In genomic region chr1:8395433-8395866, GRCh38 we compare ENCODE assay signal across 9 cellular contexts.
A peak's percentile ranks its signal among the peaks of the same experiment; 100 is the strongest.
DNase-seq lines count a peak whose midpoint lies in the region; ATAC-seq and TF ChIP-seq lines count a peak whose summit lies in the region.
"Had no signal": no experiment of that assay in that cellular context is flagged by ENCODE, and none has a peak within 500 bp of the region (broad histone marks: within the 10 kb centered on the region; RNA-seq: fewer than 3 reads in every experiment).

No MANE protein-coding gene starts in this region.

- BruUV-seq in Calu3 (replicated peaks; lab: Mats Ljungman, UMichigan) (no TSS peak), IMR-90 (replicated peaks; lab: Mats Ljungman, UMichigan) (no TSS peak)

- H4K91ac ChIP-seq in IMR-90 (ENCODE audit: insufficient read depth, low read depth, low read length) = peak overlapping the region; percentile 91

- H3K27me3 Mint-ChIP-seq in Calu3 (ENCODE audit: unreplicated experiment) = no peaks in the 10 kb centered on the region
- no peaks in the 10 kb centered on the region for H3K27me3 Mint-ChIP-seq in activated naive CD8-positive, alpha-beta T cell treated with anti-CD3 and anti-CD28 coated beads, Interleukin-2, amount 50 U/mL, for 24 hours
- H3K27me3 Mint-ChIP-seq in natural killer cell treated with Interleukin-12 subunit alpha and Interleukin-12 subunit beta and Interleukin-15 and Interleukin-18, amount 100 ng/mL, for 72 hours = no peaks in the 10 kb centered on the region
- peaks cover 5% of the 10 kb centered on the region for H3K27me3 Mint-ChIP-seq in glutamatergic neuron (ENCODE audit: unreplicated experiment)

- H3K79me1 ChIP-seq in IMR-90 (ENCODE audit: low read depth in 1 of 2, low read length in 2 of 2) = peaks cover 42 to 75% of the 10 kb centered on the region in 2 experiments

- TF ChIP-seq POLR2A in IMR-90 (IDR thresholded peaks at IDR 0.05; ENCODE audit: low read depth, low read length) (no peak), GM18505 (IDR thresholded peaks at IDR 0.05; ENCODE audit: borderline replicate concordance, extremely low read depth, insufficient read depth, insufficient read length) (no peak)

- peak overlapping the region; percentile 80 for H4K5ac ChIP-seq in IMR-90 (ENCODE audit: low read depth, low read length)

- no peaks in the 10 kb centered on the region for H3K9me3 Mint-ChIP-seq in Calu3 (ENCODE audit: low read depth, unreplicated experiment)
- H3K9me3 Mint-ChIP-seq in activated naive CD8-positive, alpha-beta T cell treated with anti-CD3 and anti-CD28 coated beads, Interleukin-2, amount 50 U/mL, for 24 hours = peaks cover 3% of the 10 kb centered on the region
- no peaks in the 10 kb centered on the region for H3K9me3 Mint-ChIP-seq in natural killer cell treated with Interleukin-12 subunit alpha and Interleukin-12 subunit beta and Interleukin-15 and Interleukin-18, amount 100 ng/mL, for 72 hours
- H3K9me3 Mint-ChIP-seq in glutamatergic neuron (ENCODE audit: unreplicated experiment) = peaks cover 18% of the 10 kb centered on the region

- H3K4me1 Mint-ChIP-seq in Calu3 (ENCODE audit: low read depth, unreplicated experiment) (peaks cover 49% of the 10 kb centered on the region), glutamatergic neuron (ENCODE audit: low read depth, unreplicated experiment) (peaks cover 52% of the 10 kb centered on the region)
- H3K4me1 Mint-ChIP-seq in activated naive CD8-positive, alpha-beta T cell treated with anti-CD3 and anti-CD28 coated beads, Interleukin-2, amount 50 U/mL, for 24 hours = peaks cover 82% of the 10 kb centered on the region
- H3K4me1 Mint-ChIP-seq in natural killer cell treated with Interleukin-12 subunit alpha and Interleukin-12 subunit beta and Interleukin-15 and Interleukin-18, amount 100 ng/mL, for 72 hours (ENCODE audit: low read depth in 2 of 2) = peaks cover 48 to 69% of the 10 kb centered on the region in 2 donors

- dilution Hi-C loops in IMR-90 (cut with HindIII; ENCODE audit: low sequenced_read_pairs, unreplicated experiment) = no loop called here

- H3K36me3 Mint-ChIP-seq in Calu3 (ENCODE audit: insufficient read depth, unreplicated experiment) = peaks cover 5% of the 10 kb centered on the region
- peaks cover 25% of the 10 kb centered on the region for H3K36me3 Mint-ChIP-seq in activated naive CD8-positive, alpha-beta T cell treated with anti-CD3 and anti-CD28 coated beads, Interleukin-2, amount 50 U/mL, for 24 hours (ENCODE audit: low read depth)
- H3K36me3 Mint-ChIP-seq in natural killer cell treated with Interleukin-12 subunit alpha and Interleukin-12 subunit beta and Interleukin-15 and Interleukin-18, amount 100 ng/mL, for 72 hours = no peaks in the 10 kb centered on the region
- H3K36me3 Mint-ChIP-seq in glutamatergic neuron (ENCODE audit: unreplicated experiment) = peaks cover 3% of the 10 kb centered on the region

- in situ Hi-C loops in IMR-90 (cut with MboI; ENCODE audit: low sequenced_read_pairs) = no loop called here

- H3K4ac ChIP-seq in IMR-90 (ENCODE audit: low read depth, low read length) = peak overlapping the region; percentile 94

- no peak overlapping the region for H2AFZ ChIP-seq in IMR-90 (replicated peaks; ENCODE audit: low read length, poor library complexity)

- intact Hi-C loops in Calu3 (cut with micrococcal nuclease; ENCODE audit: unreplicated experiment) = no loop called here
- intact Hi-C loops in IMR-90 (cut with micrococcal nuclease) = no loop called here

- peak overlapping the region; percentile 97 for H2AK5ac ChIP-seq in IMR-90 (ENCODE audit: low read depth, low read length)

- CTCF ChIA-PET in Calu3 (lab: Charles Lee) = interaction anchor here (0.7 kb wide), 1 partner anchor 481 kb away, joined by 4 read pairs; no protein-coding TSS in a partner anchor
- CTCF ChIA-PET in IMR-90 (lab: Yijun Ruan, JAX) = interaction anchor here (0.7 kb wide), 1 partner anchor 52 kb away, joined by 3 read pairs; no protein-coding TSS in a partner anchor

- peak overlapping the region; percentile 81 for H3K27ac ChIP-seq in IMR-90 (ENCODE audit: insufficient read depth, low read length)

- peak overlapping the region; percentile 86; the same call in 1 of the 2 replicates for H3K56ac ChIP-seq in IMR-90 (ENCODE audit: extremely low read depth, insufficient read depth, low read length)

- H3K4me1 ChIP-seq in IMR-90 (ENCODE audit: control insufficient read depth, insufficient read depth, low read length) = peaks cover 29% of the 10 kb centered on the region

- H3K27ac Mint-ChIP-seq in Calu3 (ENCODE audit: unreplicated experiment) (peak overlapping the region; percentile 17), glutamatergic neuron (ENCODE audit: unreplicated experiment) (no peak overlapping the region)
- H3K27ac Mint-ChIP-seq in activated naive CD8-positive, alpha-beta T cell treated with anti-CD3 and anti-CD28 coated beads, Interleukin-2, amount 50 U/mL, for 24 hours = peak overlapping the region; percentile 82
- H3K27ac Mint-ChIP-seq in natural killer cell treated with Interleukin-12 subunit alpha and Interleukin-12 subunit beta and Interleukin-15 and Interleukin-18, amount 100 ng/mL, for 72 hours = peak overlapping the region; percentile 52 to 66

- POLR2A ChIA-PET in IMR-90 (lab: Charles Lee; ENCODE audit: unreplicated experiment) = no interaction called here

- peaks cover 36% of the 10 kb centered on the region; the same call in 1 of the 2 replicates for H4K20me1 ChIP-seq in IMR-90 (ENCODE audit: insufficient read depth, low read length)

- peak overlapping the region; percentile 94 for H3K14ac ChIP-seq in IMR-90 (replicated peaks; ENCODE audit: low read depth, low read length)

- peak overlapping the region; percentile 65 for H2BK15ac ChIP-seq in IMR-90 (ENCODE audit: low read depth, low read length)

- peak overlapping the region; percentile 93 for H2BK5ac ChIP-seq in IMR-90 (ENCODE audit: low read depth, low read length, poor library complexity, severe bottlenecking)

- peak overlapping the region; percentile 24 for H3K9ac ChIP-seq in IMR-90 (ENCODE audit: low read depth, low read length)

- H3K4me3 Mint-ChIP-seq in Calu3 (ENCODE audit: low read depth, unreplicated experiment) = no peak overlapping the region
- peak overlapping the region; percentile 70 for H3K4me3 Mint-ChIP-seq in activated naive CD8-positive, alpha-beta T cell treated with anti-CD3 and anti-CD28 coated beads, Interleukin-2, amount 50 U/mL, for 24 hours
- peak overlapping the region; percentile 73 for H3K4me3 Mint-ChIP-seq in natural killer cell treated with Interleukin-12 subunit alpha and Interleukin-12 subunit beta and Interleukin-15 and Interleukin-18, amount 100 ng/mL, for 72 hours
- H3K4me3 Mint-ChIP-seq in glutamatergic neuron (ENCODE audit: unreplicated experiment) = no peak overlapping the region

- H3K4me3 ChIP-seq in IMR-90 (ENCODE audit: insufficient read depth, low read depth, low read length) = no peak overlapping the region

- TF ChIP-seq CTCF in Calu3 (IDR thresholded peaks at IDR 0.05; ENCODE audit: unreplicated experiment) = no peak
- TF ChIP-seq CTCF in IMR-90 (conservative IDR thresholded peaks at IDR 0.05; ENCODE audit: low read depth, low read length) = no peak
- no peak for TF ChIP-seq CTCF in glutamatergic neuron (IDR thresholded peaks at IDR 0.05; ENCODE audit: partially characterized antibody, unreplicated experiment)

- peaks cover 29% of the 10 kb centered on the region for H3K36me3 ChIP-seq in IMR-90 (ENCODE audit: control insufficient read depth, insufficient read depth, low read length)

- H3K27me3 ChIP-seq in IMR-90 (ENCODE audit: control insufficient read depth, insufficient read depth, low read length) = no peaks in the 10 kb centered on the region

- peaks cover 32% of the 10 kb centered on the region for H3K9me1 ChIP-seq in IMR-90 (ENCODE audit: insufficient read depth, low read length)

- no peak for DNase-seq in Calu3
- no peak for DNase-seq in IMR-90
- peak; percentile 21 for DNase-seq in activated naive CD8-positive, alpha-beta T cell treated with anti-CD3 and anti-CD28 coated beads, Interleukin-2, amount 50 U/mL, for 24 hours
- DNase-seq in natural killer cell treated with Interleukin-12 subunit alpha and Interleukin-12 subunit beta and Interleukin-15 and Interleukin-18, amount 100 ng/mL, for 72 hours (ENCODE audit: low spot score) = no peak
- DNase-seq in glutamatergic neuron = no peak
- DNase-seq in cerebellum (ENCODE audit: low spot score) = no peak
- no peak for DNase-seq in HCEC 1CT
- DNase-seq: retina had no signal

- H3K23ac ChIP-seq in IMR-90 (ENCODE audit: low read depth, low read length) = peak overlapping the region; percentile 86

- no CpG with 5 or more reads among the region's 2 CpGs for WGBS in IMR-90 (ENCODE audit: extremely low coverage in 2 of 2, insufficient read length in 1 of 2), 2 experiments

- TF ChIP-seq RAD21 in IMR-90 (IDR thresholded peaks at IDR 0.05; ENCODE audit: low read length) = no peak

- peak overlapping the region; percentile 58 for H3K18ac ChIP-seq in IMR-90 (ENCODE audit: low read depth, low read length)

- peak overlapping the region; percentile 34; the same call in 1 of the 2 replicates for H3K4me2 ChIP-seq in IMR-90 (ENCODE audit: low read depth, low read length)

- no peak overlapping the region for H2AK9ac ChIP-seq in IMR-90 (replicated peaks; ENCODE audit: low read depth, low read length, poor library complexity)

- H4K8ac ChIP-seq in IMR-90 (ENCODE audit: low read depth in 2 of 2, low read length in 2 of 2) = peak overlapping the region; percentile 39 to 86

- ATAC-seq in IMR-90 (ENCODE audit: low read depth) (no peak), GM18505 (IDR thresholded peaks at IDR 0.05; ENCODE audit: unreplicated experiment) (no peak)
- peak; percentile 35 for ATAC-seq in activated naive CD8-positive, alpha-beta T cell treated with anti-CD3 and anti-CD28 coated beads, Interleukin-2, amount 50 U/mL, for 24 hours
- peak; percentile 51 to 61 for ATAC-seq in natural killer cell treated with Interleukin-12 subunit alpha and Interleukin-12 subunit beta and Interleukin-15 and Interleukin-18, amount 100 ng/mL, for 72 hours

- H2BK20ac ChIP-seq in IMR-90 (ENCODE audit: low read depth, low read length) = peak overlapping the region; percentile 93

- no peaks in the 10 kb centered on the region for H3K9me3 ChIP-seq in IMR-90 (ENCODE audit: control insufficient read depth, insufficient read depth, low read length)

- peak overlapping the region; percentile 87 for H2BK120ac ChIP-seq in IMR-90 (ENCODE audit: low read depth, low read length)

TF ChIP-seq in IMR-90, 13 proteins besides CTCF, POLR2A, EP300 and RAD21 (continues in another document):
- no peak for TF ChIP-seq RCOR1 (IDR thresholded peaks at IDR 0.05; ENCODE audit: insufficient replicate concordance, low read length)
- no peak for TF ChIP-seq CEBPB (IDR thresholded peaks at IDR 0.05; ENCODE audit: low read depth, low read length)
- TF ChIP-seq RFX5 (IDR thresholded peaks at IDR 0.05; ENCODE audit: low read depth, low read length) = no peak
- TF ChIP-seq SMC3 (IDR thresholded peaks at IDR 0.05; ENCODE audit: low read depth, low read length) = no peak
- no peak for TF ChIP-seq MAFK (IDR thresholded peaks at IDR 0.05; ENCODE audit: low read depth, low read length)
- TF ChIP-seq BHLHE40 (IDR thresholded peaks at IDR 0.05; ENCODE audit: low read depth, low read length) = no peak
- TF ChIP-seq FOS (IDR thresholded peaks at IDR 0.05; ENCODE audit: low read depth, low read length) = no peak

Comparison
In these comparisons a context has a peak if more than half of its experiments do, and no peak if none do; other contexts are left out.
1. H3K4me3 Mint-ChIP-seq: peak in activated naive CD8-positive, alpha-beta T cell treated with anti-CD3 and anti-CD28 coated beads, Interleukin-2, amount 50 U/mL, for 24 hours (single experiment) and natural killer cell treated with Interleukin-12 subunit alpha and Interleukin-12 subunit beta and Interleukin-15 and Interleukin-18, amount 100 ng/mL, for 72 hours (single experiment); none in Calu3 (single experiment) and glutamatergic neuron (single experiment).
2. ATAC-seq: peak in activated naive CD8-positive, alpha-beta T cell treated with anti-CD3 and anti-CD28 coated beads, Interleukin-2, amount 50 U/mL, for 24 hours (single experiment) and natural killer cell treated with Interleukin-12 subunit alpha and Interleukin-12 subunit beta and Interleukin-15 and Interleukin-18, amount 100 ng/mL, for 72 hours (2 of 2); none in IMR-90 (single experiment) and GM18505 (single experiment).